1 cellular context compared by ENCODE assay signal in the genomic region with DNA sequence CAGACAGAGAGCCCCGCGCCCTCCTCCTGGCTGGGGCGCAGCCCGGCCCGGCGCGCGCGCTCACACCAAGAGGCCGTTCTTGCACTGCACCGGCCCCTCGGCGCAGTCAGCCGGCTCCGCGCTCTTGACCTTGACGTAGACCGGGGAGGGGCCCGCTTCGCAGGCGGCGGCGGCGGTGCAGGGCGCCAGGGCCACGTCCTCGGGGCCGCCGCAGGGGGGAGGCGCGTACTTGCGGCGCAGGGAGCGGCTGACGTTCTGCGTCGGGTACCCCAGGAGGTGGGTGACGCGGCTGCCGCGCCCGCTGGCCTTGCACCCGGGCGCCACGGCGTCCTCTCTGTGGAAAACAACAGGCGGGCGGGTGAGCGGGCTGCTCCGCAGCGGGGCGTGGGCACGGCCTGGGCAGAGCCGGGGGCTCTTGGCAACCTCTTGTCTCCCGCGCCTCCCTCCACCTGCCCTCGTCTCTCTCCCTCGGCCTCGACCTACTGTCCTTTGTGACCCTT.
TF ChIP-seq lines count a peak whose summit lies in the region.

No MANE protein-coding gene starts in this region.

TF ChIP-seq in K562, 482 proteins besides CTCF, POLR2A, EP300 and RAD21:
- TF ChIP-seq PHF8 (IDR thresholded peaks at IDR 0.05; ENCODE audit: borderline replicate concordance, low read length) (peak; percentile 9; the same call in 1 of the 2 replicates), TEAD2 (tag; IDR thresholded peaks at IDR 0.05) (no peak), ATF1 (CRISPR knock-in tag; IDR thresholded peaks at IDR 0.05) (no peak), ATF1 (tag; IDR thresholded peaks at IDR 0.05) (peak; percentile 52), EWSR1 (IDR thresholded peaks at IDR 0.05; ENCODE audit: borderline replicate concordance, low read depth, partially characterized antibody) (no peak), KLF1 (tag; IDR thresholded peaks at IDR 0.05) (no peak), TCF7L2 (IDR thresholded peaks at IDR 0.05; ENCODE audit: low read depth, low read length) (no peak), CTBP1 (IDR thresholded peaks at IDR 0.05; ENCODE audit: borderline replicate concordance) (0 out of 2 replicates have a peak, but pooled peaks have one; percentile 24), TAF9B (IDR thresholded peaks at IDR 0.05; ENCODE audit: partially characterized antibody) (no peak), BCOR (IDR thresholded peaks at IDR 0.05) (no peak), MAZ (CRISPR knock-in tag; conservative IDR thresholded peaks at IDR 0.05 in 1 of 2, IDR thresholded peaks at IDR 0.05 in 1 of 2) (0 out of 4 replicates have a peak, but pooled peaks of 1 of the 2 experiments have one; percentile 40), ARID2 (IDR thresholded peaks at IDR 0.05) (no peak), ESRRA (IDR thresholded peaks at IDR 0.05; ENCODE audit: borderline replicate concordance, low read depth) (peak; percentile 52; the same call in 1 of the 2 replicates), NRF1 (conservative IDR thresholded peaks at IDR 0.05 in 1 of 2, IDR thresholded peaks at IDR 0.05 in 1 of 2) (peak; percentile 11 to 59; a peak in 3 of 4 replicates), CXXC5 (CRISPR knock-in tag; IDR thresholded peaks at IDR 0.05) (0 out of 2 replicates have a peak, but pooled peaks have one; percentile 23), RBFOX2 (IDR thresholded peaks at IDR 0.05; ENCODE audit: low read depth, low read length) (0 out of 2 replicates have a peak, but pooled peaks have one; percentile 20)
- TF ChIP-seq, protein P1, sequence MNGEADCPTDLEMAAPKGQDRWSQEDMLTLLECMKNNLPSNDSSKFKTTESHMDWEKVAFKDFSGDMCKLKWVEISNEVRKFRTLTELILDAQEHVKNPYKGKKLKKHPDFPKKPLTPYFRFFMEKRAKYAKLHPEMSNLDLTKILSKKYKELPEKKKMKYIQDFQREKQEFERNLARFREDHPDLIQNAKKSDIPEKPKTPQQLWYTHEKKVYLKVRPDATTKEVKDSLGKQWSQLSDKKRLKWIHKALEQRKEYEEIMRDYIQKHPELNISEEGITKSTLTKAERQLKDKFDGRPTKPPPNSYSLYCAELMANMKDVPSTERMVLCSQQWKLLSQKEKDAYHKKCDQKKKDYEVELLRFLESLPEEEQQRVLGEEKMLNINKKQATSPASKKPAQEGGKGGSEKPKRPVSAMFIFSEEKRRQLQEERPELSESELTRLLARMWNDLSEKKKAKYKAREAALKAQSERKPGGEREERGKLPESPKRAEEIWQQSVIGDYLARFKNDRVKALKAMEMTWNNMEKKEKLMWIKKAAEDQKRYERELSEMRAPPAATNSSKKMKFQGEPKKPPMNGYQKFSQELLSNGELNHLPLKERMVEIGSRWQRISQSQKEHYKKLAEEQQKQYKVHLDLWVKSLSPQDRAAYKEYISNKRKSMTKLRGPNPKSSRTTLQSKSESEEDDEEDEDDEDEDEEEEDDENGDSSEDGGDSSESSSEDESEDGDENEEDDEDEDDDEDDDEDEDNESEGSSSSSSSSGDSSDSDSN (IDR thresholded peaks at IDR 0.05; ENCODE audit: borderline replicate concordance in 1 of 2, low read depth in 2 of 2, low read length in 2 of 2) = 0 out of 4 replicates have a peak, but pooled peaks of 1 of the 2 experiments have one; percentile 39
- TF ChIP-seq, protein P2, sequence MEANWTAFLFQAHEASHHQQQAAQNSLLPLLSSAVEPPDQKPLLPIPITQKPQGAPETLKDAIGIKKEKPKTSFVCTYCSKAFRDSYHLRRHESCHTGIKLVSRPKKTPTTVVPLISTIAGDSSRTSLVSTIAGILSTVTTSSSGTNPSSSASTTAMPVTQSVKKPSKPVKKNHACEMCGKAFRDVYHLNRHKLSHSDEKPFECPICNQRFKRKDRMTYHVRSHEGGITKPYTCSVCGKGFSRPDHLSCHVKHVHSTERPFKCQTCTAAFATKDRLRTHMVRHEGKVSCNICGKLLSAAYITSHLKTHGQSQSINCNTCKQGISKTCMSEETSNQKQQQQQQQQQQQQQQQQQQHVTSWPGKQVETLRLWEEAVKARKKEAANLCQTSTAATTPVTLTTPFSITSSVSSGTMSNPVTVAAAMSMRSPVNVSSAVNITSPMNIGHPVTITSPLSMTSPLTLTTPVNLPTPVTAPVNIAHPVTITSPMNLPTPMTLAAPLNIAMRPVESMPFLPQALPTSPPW (CRISPR knock-in tag; IDR thresholded peaks at IDR 0.05) = peak; percentile 27; the same call in 1 of the 2 replicates
- TF ChIP-seq, protein P3, sequence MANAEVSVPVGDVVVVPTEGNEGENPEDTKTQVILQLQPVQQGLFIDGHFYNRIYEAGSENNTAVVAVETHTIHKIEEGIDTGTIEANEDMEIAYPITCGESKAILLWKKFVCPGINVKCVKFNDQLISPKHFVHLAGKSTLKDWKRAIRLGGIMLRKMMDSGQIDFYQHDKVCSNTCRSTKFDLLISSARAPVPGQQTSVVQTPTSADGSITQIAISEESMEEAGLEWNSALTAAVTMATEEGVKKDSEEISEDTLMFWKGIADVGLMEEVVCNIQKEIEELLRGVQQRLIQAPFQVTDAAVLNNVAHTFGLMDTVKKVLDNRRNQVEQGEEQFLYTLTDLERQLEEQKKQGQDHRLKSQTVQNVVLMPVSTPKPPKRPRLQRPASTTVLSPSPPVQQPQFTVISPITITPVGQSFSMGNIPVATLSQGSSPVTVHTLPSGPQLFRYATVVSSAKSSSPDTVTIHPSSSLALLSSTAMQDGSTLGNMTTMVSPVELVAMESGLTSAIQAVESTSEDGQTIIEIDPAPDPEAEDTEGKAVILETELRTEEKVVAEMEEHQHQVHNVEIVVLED (CRISPR knock-in tag; IDR thresholded peaks at IDR 0.05) = 0 out of 2 replicates have a peak, but pooled peaks have one; percentile 22
